1 cellular context compared by ENCODE assay signal in genomic region chr19:35495107-35496064, GRCh38.
A peak's percentile ranks its signal among the peaks of the same experiment; 100 is the strongest.
TF ChIP-seq lines count a peak whose summit lies in the region.

No MANE protein-coding gene starts in this region.

TF ChIP-seq in HepG2, 621 proteins besides CTCF, POLR2A, EP300 and RAD21 (continued from another document and continues in another):
- TF ChIP-seq DNMT1 (CRISPR knock-in tag; IDR thresholded peaks at IDR 0.05) (no peak), NONO (IDR thresholded peaks at IDR 0.05) (no peak), NONO (CRISPR knock-in tag; conservative IDR thresholded peaks at IDR 0.05) (0 out of 2 replicates have a peak, but pooled peaks have one; percentile 26), NFE2 (CRISPR knock-in tag; IDR thresholded peaks at IDR 0.05) (no peak), YY1 (IDR thresholded peaks at IDR 0.05; ENCODE audit: insufficient read depth, insufficient replicate concordance, low read depth, low read length) (peak; percentile 44), ZNF501 (CRISPR knock-in tag; IDR thresholded peaks at IDR 0.05) (peak; percentile 50; the same call in 1 of the 2 replicates), MXD4 (CRISPR knock-in tag; IDR thresholded peaks at IDR 0.05) (no peak), ZNF713 (CRISPR knock-in tag; IDR thresholded peaks at IDR 0.05) (no peak), SP140L (CRISPR knock-in tag; IDR thresholded peaks at IDR 0.05; ENCODE audit: borderline replicate concordance) (no peak), ZNF761 (CRISPR knock-in tag; conservative IDR thresholded peaks at IDR 0.05) (0 out of 2 replicates have a peak, but pooled peaks have one; percentile 27), CBX5 (CRISPR knock-in tag; IDR thresholded peaks at IDR 0.05; ENCODE audit: borderline replicate concordance) (0 out of 2 replicates have a peak, but pooled peaks have one; percentile 32), ZBTB26 (CRISPR knock-in tag; IDR thresholded peaks at IDR 0.05; ENCODE audit: borderline replicate concordance) (no peak), ZNF547 (CRISPR knock-in tag; IDR thresholded peaks at IDR 0.05) (no peak), ZNF891 (CRISPR knock-in tag; IDR thresholded peaks at IDR 0.05) (no peak), ZNF607 (CRISPR knock-in tag; IDR thresholded peaks at IDR 0.05; ENCODE audit: borderline replicate concordance) (no peak), TEF (CRISPR knock-in tag; IDR thresholded peaks at IDR 0.05) (no peak), MAFG (CRISPR knock-in tag; IDR thresholded peaks at IDR 0.05) (no peak), ZNF556 (CRISPR knock-in tag; IDR thresholded peaks at IDR 0.05; ENCODE audit: borderline replicate concordance) (no peak), ZNF136 (CRISPR knock-in tag; IDR thresholded peaks at IDR 0.05; ENCODE audit: low read depth) (0 out of 2 replicates have a peak, but pooled peaks have one; percentile 55), ZNF232 (CRISPR knock-in tag; IDR thresholded peaks at IDR 0.05; ENCODE audit: borderline replicate concordance) (0 out of 2 replicates have a peak, but pooled peaks have one; percentile 50), PCBP2 (optimal IDR thresholded peaks at IDR 0.05; ENCODE audit: low read depth, low read length, poor library complexity, severe bottlenecking) (no peak), ZBTB7B (CRISPR knock-in tag; IDR thresholded peaks at IDR 0.05) (no peak), ZNF724P (CRISPR knock-in tag; IDR thresholded peaks at IDR 0.05; ENCODE audit: borderline replicate concordance) (no peak), RAD51 (IDR thresholded peaks at IDR 0.05; ENCODE audit: borderline replicate concordance) (no peak), THAP9 (CRISPR knock-in tag; IDR thresholded peaks at IDR 0.05; ENCODE audit: borderline replicate concordance) (no peak; the same call in 1 of the 2 replicates)
- TF ChIP-seq, protein P1, sequence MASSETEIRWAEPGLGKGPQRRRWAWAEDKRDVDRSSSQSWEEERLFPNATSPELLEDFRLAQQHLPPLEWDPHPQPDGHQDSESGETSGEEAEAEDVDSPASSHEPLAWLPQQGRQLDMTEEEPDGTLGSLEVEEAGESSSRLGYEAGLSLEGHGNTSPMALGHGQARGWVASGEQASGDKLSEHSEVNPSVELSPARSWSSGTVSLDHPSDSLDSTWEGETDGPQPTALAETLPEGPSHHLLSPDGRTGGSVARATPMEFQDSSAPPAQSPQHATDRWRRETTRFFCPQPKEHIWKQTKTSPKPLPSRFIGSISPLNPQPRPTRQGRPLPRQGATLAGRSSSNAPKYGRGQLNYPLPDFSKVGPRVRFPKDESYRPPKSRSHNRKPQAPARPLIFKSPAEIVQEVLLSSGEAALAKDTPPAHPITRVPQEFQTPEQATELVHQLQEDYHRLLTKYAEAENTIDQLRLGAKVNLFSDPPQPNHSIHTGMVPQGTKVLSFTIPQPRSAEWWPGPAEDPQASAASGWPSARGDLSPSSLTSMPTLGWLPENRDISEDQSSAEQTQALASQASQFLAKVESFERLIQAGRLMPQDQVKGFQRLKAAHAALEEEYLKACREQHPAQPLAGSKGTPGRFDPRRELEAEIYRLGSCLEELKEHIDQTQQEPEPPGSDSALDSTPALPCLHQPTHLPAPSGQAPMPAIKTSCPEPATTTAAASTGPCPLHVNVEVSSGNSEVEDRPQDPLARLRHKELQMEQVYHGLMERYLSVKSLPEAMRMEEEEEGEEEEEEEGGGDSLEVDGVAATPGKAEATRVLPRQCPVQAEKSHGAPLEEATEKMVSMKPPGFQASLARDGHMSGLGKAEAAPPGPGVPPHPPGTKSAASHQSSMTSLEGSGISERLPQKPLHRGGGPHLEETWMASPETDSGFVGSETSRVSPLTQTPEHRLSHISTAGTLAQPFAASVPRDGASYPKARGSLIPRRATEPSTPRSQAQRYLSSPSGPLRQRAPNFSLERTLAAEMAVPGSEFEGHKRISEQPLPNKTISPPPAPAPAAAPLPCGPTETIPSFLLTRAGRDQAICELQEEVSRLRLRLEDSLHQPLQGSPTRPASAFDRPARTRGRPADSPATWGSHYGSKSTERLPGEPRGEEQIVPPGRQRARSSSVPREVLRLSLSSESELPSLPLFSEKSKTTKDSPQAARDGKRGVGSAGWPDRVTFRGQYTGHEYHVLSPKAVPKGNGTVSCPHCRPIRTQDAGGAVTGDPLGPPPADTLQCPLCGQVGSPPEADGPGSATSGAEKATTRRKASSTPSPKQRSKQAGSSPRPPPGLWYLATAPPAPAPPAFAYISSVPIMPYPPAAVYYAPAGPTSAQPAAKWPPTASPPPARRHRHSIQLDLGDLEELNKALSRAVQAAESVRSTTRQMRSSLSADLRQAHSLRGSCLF (CRISPR knock-in tag; IDR thresholded peaks at IDR 0.05; ENCODE audit: borderline replicate concordance), result no peak
- TF ChIP-seq, protein P2, sequence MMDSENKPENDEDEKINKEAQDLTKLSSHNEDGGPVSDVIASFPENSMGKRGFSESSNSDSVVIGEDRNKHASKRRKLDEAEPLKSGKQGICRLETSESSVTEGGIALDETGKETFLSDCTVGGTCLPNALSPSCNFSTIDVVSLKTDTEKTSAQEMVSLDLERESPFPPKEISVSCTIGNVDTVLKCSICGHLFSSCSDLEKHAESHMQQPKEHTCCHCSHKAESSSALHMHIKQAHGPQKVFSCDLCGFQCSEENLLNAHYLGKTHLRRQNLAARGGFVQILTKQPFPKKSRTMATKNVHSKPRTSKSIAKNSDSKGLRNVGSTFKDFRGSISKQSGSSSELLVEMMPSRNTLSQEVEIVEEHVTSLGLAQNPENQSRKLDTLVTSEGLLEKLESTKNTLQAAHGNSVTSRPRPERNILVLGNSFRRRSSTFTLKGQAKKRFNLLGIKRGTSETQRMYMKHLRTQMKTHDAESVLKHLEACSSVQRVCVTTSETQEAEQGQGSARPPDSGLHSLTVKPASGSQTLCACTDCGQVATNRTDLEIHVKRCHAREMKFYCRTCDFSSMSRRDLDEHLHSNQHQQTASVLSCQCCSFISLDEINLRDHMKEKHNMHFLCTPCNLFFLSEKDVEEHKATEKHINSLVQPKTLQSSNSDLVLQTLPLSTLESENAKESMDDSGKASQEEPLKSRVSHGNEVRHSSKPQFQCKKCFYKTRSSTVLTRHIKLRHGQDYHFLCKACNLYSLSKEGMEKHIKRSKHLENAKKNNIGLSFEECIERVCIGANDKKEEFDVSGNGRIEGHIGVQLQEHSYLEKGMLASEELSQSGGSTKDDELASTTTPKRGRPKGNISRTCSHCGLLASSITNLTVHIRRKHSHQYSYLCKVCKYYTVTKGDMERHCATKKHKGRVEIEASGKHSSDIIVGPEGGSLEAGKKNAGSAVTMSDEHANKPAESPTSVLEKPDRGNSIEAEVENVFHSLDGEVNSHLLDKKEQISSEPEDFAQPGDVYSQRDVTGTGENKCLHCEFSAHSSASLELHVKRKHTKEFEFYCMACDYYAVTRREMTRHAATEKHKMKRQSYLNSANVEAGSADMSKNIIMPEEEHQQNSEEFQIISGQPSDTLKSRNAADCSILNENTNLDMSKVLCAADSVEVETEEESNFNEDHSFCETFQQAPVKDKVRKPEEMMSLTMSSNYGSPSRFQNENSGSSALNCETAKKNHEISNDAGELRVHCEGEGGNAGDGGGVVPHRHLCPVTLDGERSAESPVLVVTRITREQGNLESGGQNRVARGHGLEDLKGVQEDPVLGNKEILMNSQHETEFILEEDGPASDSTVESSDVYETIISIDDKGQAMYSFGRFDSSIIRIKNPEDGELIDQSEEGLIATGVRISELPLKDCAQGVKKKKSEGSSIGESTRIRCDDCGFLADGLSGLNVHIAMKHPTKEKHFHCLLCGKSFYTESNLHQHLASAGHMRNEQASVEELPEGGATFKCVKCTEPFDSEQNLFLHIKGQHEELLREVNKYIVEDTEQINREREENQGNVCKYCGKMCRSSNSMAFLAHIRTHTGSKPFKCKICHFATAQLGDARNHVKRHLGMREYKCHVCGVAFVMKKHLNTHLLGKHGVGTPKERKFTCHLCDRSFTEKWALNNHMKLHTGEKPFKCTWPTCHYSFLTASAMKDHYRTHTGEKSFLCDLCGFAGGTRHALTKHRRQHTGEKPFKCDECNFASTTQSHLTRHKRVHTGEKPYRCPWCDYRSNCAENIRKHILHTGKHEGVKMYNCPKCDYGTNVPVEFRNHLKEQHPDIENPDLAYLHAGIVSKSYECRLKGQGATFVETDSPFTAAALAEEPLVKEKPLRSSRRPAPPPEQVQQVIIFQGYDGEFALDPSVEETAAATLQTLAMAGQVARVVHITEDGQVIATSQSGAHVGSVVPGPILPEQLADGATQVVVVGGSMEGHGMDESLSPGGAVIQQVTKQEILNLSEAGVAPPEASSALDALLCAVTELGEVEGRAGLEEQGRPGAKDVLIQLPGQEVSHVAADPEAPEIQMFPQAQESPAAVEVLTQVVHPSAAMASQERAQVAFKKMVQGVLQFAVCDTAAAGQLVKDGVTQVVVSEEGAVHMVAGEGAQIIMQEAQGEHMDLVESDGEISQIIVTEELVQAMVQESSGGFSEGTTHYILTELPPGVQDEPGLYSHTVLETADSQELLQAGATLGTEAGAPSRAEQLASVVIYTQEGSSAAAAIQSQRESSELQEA (CRISPR knock-in tag; IDR thresholded peaks at IDR 0.05; ENCODE audit: not compliant biosample characterization), result no peak
- TF ChIP-seq, protein P3, sequence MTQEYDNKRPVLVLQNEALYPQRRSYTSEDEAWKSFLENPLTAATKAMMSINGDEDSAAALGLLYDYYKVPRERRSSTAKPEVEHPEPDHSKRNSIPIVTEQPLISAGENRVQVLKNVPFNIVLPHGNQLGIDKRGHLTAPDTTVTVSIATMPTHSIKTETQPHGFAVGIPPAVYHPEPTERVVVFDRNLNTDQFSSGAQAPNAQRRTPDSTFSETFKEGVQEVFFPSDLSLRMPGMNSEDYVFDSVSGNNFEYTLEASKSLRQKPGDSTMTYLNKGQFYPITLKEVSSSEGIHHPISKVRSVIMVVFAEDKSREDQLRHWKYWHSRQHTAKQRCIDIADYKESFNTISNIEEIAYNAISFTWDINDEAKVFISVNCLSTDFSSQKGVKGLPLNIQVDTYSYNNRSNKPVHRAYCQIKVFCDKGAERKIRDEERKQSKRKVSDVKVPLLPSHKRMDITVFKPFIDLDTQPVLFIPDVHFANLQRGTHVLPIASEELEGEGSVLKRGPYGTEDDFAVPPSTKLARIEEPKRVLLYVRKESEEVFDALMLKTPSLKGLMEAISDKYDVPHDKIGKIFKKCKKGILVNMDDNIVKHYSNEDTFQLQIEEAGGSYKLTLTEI (CRISPR knock-in tag; conservative IDR thresholded peaks at IDR 0.05), result no peak
- TF ChIP-seq, protein P4, sequence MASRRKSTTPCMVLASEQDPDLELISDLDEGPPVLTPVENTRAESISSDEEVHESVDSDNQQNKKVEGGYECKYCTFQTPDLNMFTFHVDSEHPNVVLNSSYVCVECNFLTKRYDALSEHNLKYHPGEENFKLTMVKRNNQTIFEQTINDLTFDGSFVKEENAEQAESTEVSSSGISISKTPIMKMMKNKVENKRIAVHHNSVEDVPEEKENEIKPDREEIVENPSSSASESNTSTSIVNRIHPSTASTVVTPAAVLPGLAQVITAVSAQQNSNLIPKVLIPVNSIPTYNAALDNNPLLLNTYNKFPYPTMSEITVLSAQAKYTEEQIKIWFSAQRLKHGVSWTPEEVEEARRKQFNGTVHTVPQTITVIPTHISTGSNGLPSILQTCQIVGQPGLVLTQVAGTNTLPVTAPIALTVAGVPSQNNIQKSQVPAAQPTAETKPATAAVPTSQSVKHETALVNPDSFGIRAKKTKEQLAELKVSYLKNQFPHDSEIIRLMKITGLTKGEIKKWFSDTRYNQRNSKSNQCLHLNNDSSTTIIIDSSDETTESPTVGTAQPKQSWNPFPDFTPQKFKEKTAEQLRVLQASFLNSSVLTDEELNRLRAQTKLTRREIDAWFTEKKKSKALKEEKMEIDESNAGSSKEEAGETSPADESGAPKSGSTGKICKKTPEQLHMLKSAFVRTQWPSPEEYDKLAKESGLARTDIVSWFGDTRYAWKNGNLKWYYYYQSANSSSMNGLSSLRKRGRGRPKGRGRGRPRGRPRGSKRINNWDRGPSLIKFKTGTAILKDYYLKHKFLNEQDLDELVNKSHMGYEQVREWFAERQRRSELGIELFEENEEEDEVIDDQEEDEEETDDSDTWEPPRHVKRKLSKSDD (CRISPR knock-in tag; IDR thresholded peaks at IDR 0.05; ENCODE audit: low read depth), result no peak
